Comparison of ENCODE assay signal across 9 cellular contexts in genomic region chr12:5200276-5201087, GRCh38.
A peak's percentile ranks its signal among the peaks of the same experiment; 100 is the strongest.
DNase-seq lines count a peak whose midpoint lies in the region; ATAC-seq and TF ChIP-seq lines count a peak whose summit lies in the region.
"Had no signal": no experiment of that assay in that cellular context is flagged by ENCODE, and none has a peak within 500 bp of the region (broad histone marks: within the 10 kb centered on the region; RNA-seq: fewer than 3 reads in every experiment).

No MANE protein-coding gene starts in this region.

- in situ Hi-C loops in IMR-90 (cut with MboI; ENCODE audit: low sequenced_read_pairs): no loop called here

- intact Hi-C loops in IMR-90 (cut with micrococcal nuclease): no loop called here

- H4K5ac ChIP-seq in IMR-90 (ENCODE audit: low read depth, low read length): no peak overlapping the region

- H3K23ac ChIP-seq in IMR-90 (ENCODE audit: low read depth, low read length): 0 out of 2 replicates have a peak overlapping the region, but pooled peaks have one; percentile 32

- 0 out of 2 replicates have a peak overlapping the region, but pooled peaks have one; percentile 14 for H3K14ac ChIP-seq in IMR-90 (replicated peaks; ENCODE audit: low read depth, low read length)

- H4K91ac ChIP-seq in IMR-90 (ENCODE audit: insufficient read depth, low read depth, low read length): no peak overlapping the region

- H3K36me3 ChIP-seq in DND-41 (ENCODE audit: insufficient read depth, low read length) (no peaks in the 10 kb centered on the region), IMR-90 (ENCODE audit: control insufficient read depth, insufficient read depth, low read length) (no peaks in the 10 kb centered on the region), cardiac muscle cell (no peaks in the 10 kb centered on the region)

- H3K4me1 ChIP-seq in DND-41 (ENCODE audit: insufficient read depth, low read length) (peaks cover 16% of the 10 kb centered on the region), IMR-90 (ENCODE audit: control insufficient read depth, insufficient read depth, low read length) (peaks cover 4% of the 10 kb centered on the region; the same call in 1 of the 2 replicates), cardiac muscle cell (ENCODE audit: low read depth) (peaks cover 3% of the 10 kb centered on the region)

- H3K18ac ChIP-seq in IMR-90 (ENCODE audit: low read depth, low read length): peak overlapping the region; percentile 9; the same call in 1 of the 2 replicates

- H2BK20ac ChIP-seq in IMR-90 (ENCODE audit: low read depth, low read length): 0 out of 2 replicates have a peak overlapping the region, but pooled peaks have one; percentile 66

- H3K27me3 ChIP-seq in DND-41 (ENCODE audit: insufficient read depth, low read length, poor library complexity): peaks cover 11% of the 10 kb centered on the region
- no peaks in the 10 kb centered on the region for H3K27me3 ChIP-seq in IMR-90 (ENCODE audit: control insufficient read depth, insufficient read depth, low read length)
- no peaks in the 10 kb centered on the region for H3K27me3 ChIP-seq in cardiac muscle cell

- H2AK9ac ChIP-seq in IMR-90 (replicated peaks; ENCODE audit: low read depth, low read length, poor library complexity): no peak overlapping the region

- TF ChIP-seq RAD21 in IMR-90 (IDR thresholded peaks at IDR 0.05; ENCODE audit: low read length): peak; percentile 66

- dilution Hi-C loops in IMR-90 (cut with HindIII; ENCODE audit: low sequenced_read_pairs, unreplicated experiment): no loop called here

- H2AK5ac ChIP-seq in IMR-90 (ENCODE audit: low read depth, low read length): peak overlapping the region; percentile 91; the same call in 1 of the 2 replicates

- no peak overlapping the region for H3K56ac ChIP-seq in IMR-90 (ENCODE audit: extremely low read depth, insufficient read depth, low read length)

- H3K79me1 ChIP-seq in IMR-90 (ENCODE audit: low read depth in 1 of 2, low read length in 2 of 2): no peaks in the 10 kb centered on the region

- no TSS peak for BruUV-seq in IMR-90 (replicated peaks; lab: Mats Ljungman, UMichigan)

- H4K8ac ChIP-seq in IMR-90 (ENCODE audit: low read depth in 2 of 2, low read length in 2 of 2): peak overlapping the region; percentile 9 to 54; a peak in 2 of 4 replicates

- no peak overlapping the region for H3K4me2 ChIP-seq in DND-41 (ENCODE audit: insufficient read depth, low read length)
- no peak overlapping the region for H3K4me2 ChIP-seq in IMR-90 (ENCODE audit: low read depth, low read length)

- no peak overlapping the region for H2AFZ ChIP-seq in DND-41 (ENCODE audit: low read depth, low read length)
- H2AFZ ChIP-seq in IMR-90 (replicated peaks; ENCODE audit: low read length, poor library complexity): peak overlapping the region; percentile 44

- POLR2A ChIA-PET in IMR-90 (lab: Charles Lee; ENCODE audit: unreplicated experiment): no interaction called here

- H4K20me1 ChIP-seq in DND-41 (ENCODE audit: insufficient read depth, low read length) (0 out of 2 replicates have a peak, but pooled peaks cover 2% of the 10 kb centered on the region), IMR-90 (ENCODE audit: insufficient read depth, low read length) (no peaks in the 10 kb centered on the region)

- no peak for TF ChIP-seq POLR2A in IMR-90 (IDR thresholded peaks at IDR 0.05; ENCODE audit: low read depth, low read length)

- H3K9me3 ChIP-seq in DND-41 (ENCODE audit: insufficient read depth, low read length, severe bottlenecking): no peaks in the 10 kb centered on the region
- H3K9me3 ChIP-seq in IMR-90 (ENCODE audit: control insufficient read depth, insufficient read depth, low read length): no peaks in the 10 kb centered on the region
- no peaks in the 10 kb centered on the region for H3K9me3 ChIP-seq in cardiac muscle cell (ENCODE audit: low read depth)

- peak; percentile 69 for DNase-seq in DND-41
- peak; percentile 28 for DNase-seq in IMR-90
- DNase-seq in cardiac muscle cell (ENCODE audit: low read depth in 1 of 2, low spot score in 1 of 2): peak in 1 of 2 donors; percentile 84
- peak; percentile 31 for DNase-seq in stimulated activated CD4-positive, alpha-beta T cell treated with anti-CD3 and anti-CD28 coated beads, Interleukin-1b, Interleukin-23, amount 100 ng/mL, for 48 hours
- DNase-seq in NOMO-1 treated with dmso at 0.1 percent for 144 hours (lab: John Stamatoyannopoulos, UW; ENCODE audit: unreplicated experiment): no peak
- DNase-seq in DMS114 treated with DMSO at 0.1 percent for 48 hours (lab: John Stamatoyannopoulos, UW; ENCODE audit: unreplicated experiment): no peak

- ATAC-seq in DND-41 (ENCODE audit: insufficient read depth, low read depth) (peak; percentile 41; the same call in 2 of the 3 replicates), IMR-90 (ENCODE audit: low read depth) (peak; percentile 69), SK-N-SH treated with all-trans-retinoic acid at 6 μM for 48 hours (peak; percentile 77), HG02981 (IDR thresholded peaks at IDR 0.05; ENCODE audit: unreplicated experiment) (no peak)

- H3K9me1 ChIP-seq in IMR-90 (ENCODE audit: insufficient read depth, low read length): peaks cover 7% of the 10 kb centered on the region; the same call in 1 of the 2 replicates

- WGBS in IMR-90 (ENCODE audit: extremely low coverage in 2 of 2, insufficient read length in 1 of 2), 2 experiments: 56% methylated on average over 4 of the region's 14 CpGs; no CpG with 5 or more reads in 1 of the 2 experiments

- H3K9ac ChIP-seq in DND-41 (ENCODE audit: low read depth, low read length): no peak overlapping the region
- H3K9ac ChIP-seq in IMR-90 (ENCODE audit: low read depth, low read length): no peak overlapping the region

- H3K4me3 ChIP-seq in DND-41 (ENCODE audit: low read depth in 1 of 2, low read length in 2 of 2) (no peak overlapping the region), IMR-90 (ENCODE audit: insufficient read depth, low read depth, low read length) (no peak overlapping the region), cardiac muscle cell (no peak overlapping the region)
- H3K4me3 ChIP-seq: SK-N-MC had no signal

- no peak overlapping the region for H2BK5ac ChIP-seq in IMR-90 (ENCODE audit: low read depth, low read length, poor library complexity, severe bottlenecking)

- CTCF ChIA-PET in IMR-90 (lab: Yijun Ruan, JAX): interaction anchor here (0.7 kb wide), 2 partner anchors 20 to 70 kb away, joined by 3 read pairs; no protein-coding TSS in a partner anchor

- no peak overlapping the region for H3K27ac ChIP-seq in DND-41 (ENCODE audit: low read length)
- no peak overlapping the region for H3K27ac ChIP-seq in IMR-90 (ENCODE audit: insufficient read depth, low read length)
- no peak overlapping the region for H3K27ac ChIP-seq in cardiac muscle cell
- H3K27ac ChIP-seq: SK-N-MC had no signal

- 0 out of 3 replicates have a peak overlapping the region, but pooled peaks have one; percentile 18 for H2BK15ac ChIP-seq in IMR-90 (ENCODE audit: low read depth, low read length)

- no peak overlapping the region for H3K4ac ChIP-seq in IMR-90 (ENCODE audit: low read depth, low read length)

- TF ChIP-seq CTCF in DND-41 (IDR thresholded peaks at IDR 0.05; ENCODE audit: borderline replicate concordance, extremely low read depth, low read length, poor library complexity, severe bottlenecking) (peak; percentile 74), IMR-90 (conservative IDR thresholded peaks at IDR 0.05; ENCODE audit: low read depth, low read length) (peak; percentile 58), cardiac muscle cell (IDR thresholded peaks at IDR 0.05; ENCODE audit: low read depth, low read length) (peak; percentile 46)

- no peak overlapping the region for H2BK120ac ChIP-seq in IMR-90 (ENCODE audit: low read depth, low read length)

- no peaks in the 10 kb centered on the region for H3K79me2 ChIP-seq in DND-41 (ENCODE audit: insufficient read depth, low read length)

TF ChIP-seq in IMR-90, 13 proteins besides CTCF, POLR2A, EP300 and RAD21:
- peak; percentile 49 for TF ChIP-seq SMC3 (IDR thresholded peaks at IDR 0.05; ENCODE audit: low read depth, low read length)
- TF ChIP-seq FOS (IDR thresholded peaks at IDR 0.05; ENCODE audit: low read depth, low read length): no peak

TF ChIP-seq in SK-N-SH treated with all-trans-retinoic acid at 6 μM for 48 hours, 23 proteins besides CTCF, POLR2A, EP300 and RAD21:
- no peak for TF ChIP-seq CSDC2 (CRISPR knock-in tag; IDR thresholded peaks at IDR 0.05)
- no peak for TF ChIP-seq ZFP3 (CRISPR knock-in tag; IDR thresholded peaks at IDR 0.05)
- TF ChIP-seq OSR1 (CRISPR knock-in tag; IDR thresholded peaks at IDR 0.05): no peak
- TF ChIP-seq TOX (CRISPR knock-in tag; IDR thresholded peaks at IDR 0.05; ENCODE audit: borderline replicate concordance): no peak
- TF ChIP-seq ZFP30 (CRISPR knock-in tag; IDR thresholded peaks at IDR 0.05): no peak
TF ChIP-seq in SK-N-SH treated with all-trans-retinoic acid at 6 μM for 48 hours: peak in this region for 0.

Comparison
In these comparisons a context has a peak if more than half of its experiments do, and no peak if none do; other contexts are left out.
1. DNase-seq: peak in DND-41 (single experiment), IMR-90 (single experiment) and stimulated activated CD4-positive, alpha-beta T cell treated with anti-CD3 and anti-CD28 coated beads, Interleukin-1b, Interleukin-23, amount 100 ng/mL, for 48 hours (single experiment); none in NOMO-1 treated with dmso at 0.1 percent for 144 hours (single experiment) and DMS114 treated with DMSO at 0.1 percent for 48 hours (single experiment).
2. Peak in every context shown above with its lines, with median percentiles within 50 percentile points of each other: CTCF ChIP-seq.